ENCODE assay signal across 1 cellular context in genomic region chr12:23528316-23528715, GRCh38.
TF ChIP-seq lines count a peak whose summit lies in the region.

No MANE protein-coding gene starts in this region.

TF ChIP-seq in K562, 482 proteins besides CTCF, POLR2A, EP300 and RAD21:
- TF ChIP-seq, protein P1, sequence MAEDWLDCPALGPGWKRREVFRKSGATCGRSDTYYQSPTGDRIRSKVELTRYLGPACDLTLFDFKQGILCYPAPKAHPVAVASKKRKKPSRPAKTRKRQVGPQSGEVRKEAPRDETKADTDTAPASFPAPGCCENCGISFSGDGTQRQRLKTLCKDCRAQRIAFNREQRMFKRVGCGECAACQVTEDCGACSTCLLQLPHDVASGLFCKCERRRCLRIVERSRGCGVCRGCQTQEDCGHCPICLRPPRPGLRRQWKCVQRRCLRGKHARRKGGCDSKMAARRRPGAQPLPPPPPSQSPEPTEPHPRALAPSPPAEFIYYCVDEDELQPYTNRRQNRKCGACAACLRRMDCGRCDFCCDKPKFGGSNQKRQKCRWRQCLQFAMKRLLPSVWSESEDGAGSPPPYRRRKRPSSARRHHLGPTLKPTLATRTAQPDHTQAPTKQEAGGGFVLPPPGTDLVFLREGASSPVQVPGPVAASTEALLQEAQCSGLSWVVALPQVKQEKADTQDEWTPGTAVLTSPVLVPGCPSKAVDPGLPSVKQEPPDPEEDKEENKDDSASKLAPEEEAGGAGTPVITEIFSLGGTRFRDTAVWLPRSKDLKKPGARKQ (CRISPR knock-in tag; IDR thresholded peaks at IDR 0.05), result no peak
- no peak for TF ChIP-seq ZNF398 (CRISPR knock-in tag; IDR thresholded peaks at IDR 0.05)
- no peak for TF ChIP-seq HDAC8 (tag; IDR thresholded peaks at IDR 0.05)
- TF ChIP-seq ZNF224 (CRISPR knock-in tag; IDR thresholded peaks at IDR 0.05), result no peak
- TF ChIP-seq ZNF239 (CRISPR knock-in tag; IDR thresholded peaks at IDR 0.05), result no peak
- TF ChIP-seq THRB (CRISPR knock-in tag; conservative IDR thresholded peaks at IDR 0.05), result no peak
- no peak for TF ChIP-seq RBM17 (IDR thresholded peaks at IDR 0.05; ENCODE audit: borderline replicate concordance, low read depth, low read length)
- TF ChIP-seq PHF8 (IDR thresholded peaks at IDR 0.05; ENCODE audit: borderline replicate concordance, low read length), result no peak
- TF ChIP-seq, protein P2, sequence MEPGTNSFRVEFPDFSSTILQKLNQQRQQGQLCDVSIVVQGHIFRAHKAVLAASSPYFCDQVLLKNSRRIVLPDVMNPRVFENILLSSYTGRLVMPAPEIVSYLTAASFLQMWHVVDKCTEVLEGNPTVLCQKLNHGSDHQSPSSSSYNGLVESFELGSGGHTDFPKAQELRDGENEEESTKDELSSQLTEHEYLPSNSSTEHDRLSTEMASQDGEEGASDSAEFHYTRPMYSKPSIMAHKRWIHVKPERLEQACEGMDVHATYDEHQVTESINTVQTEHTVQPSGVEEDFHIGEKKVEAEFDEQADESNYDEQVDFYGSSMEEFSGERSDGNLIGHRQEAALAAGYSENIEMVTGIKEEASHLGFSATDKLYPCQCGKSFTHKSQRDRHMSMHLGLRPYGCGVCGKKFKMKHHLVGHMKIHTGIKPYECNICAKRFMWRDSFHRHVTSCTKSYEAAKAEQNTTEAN (CRISPR knock-in tag; IDR thresholded peaks at IDR 0.05), result no peak
- no peak for TF ChIP-seq PCBP2 (IDR thresholded peaks at IDR 0.05; ENCODE audit: low read depth, low read length, poor library complexity, severe bottlenecking)
- TF ChIP-seq ZNF561 (CRISPR knock-in tag; conservative IDR thresholded peaks at IDR 0.05), result no peak
- TF ChIP-seq SP2 (IDR thresholded peaks at IDR 0.05; ENCODE audit: extremely low read depth, low read depth, low read length, poor library complexity, severe bottlenecking), result no peak
- TF ChIP-seq PHF21A (IDR thresholded peaks at IDR 0.05; ENCODE audit: borderline replicate concordance, low read depth), result no peak
